ENCODE assay signal across 1 cellular context in the genomic region with DNA sequence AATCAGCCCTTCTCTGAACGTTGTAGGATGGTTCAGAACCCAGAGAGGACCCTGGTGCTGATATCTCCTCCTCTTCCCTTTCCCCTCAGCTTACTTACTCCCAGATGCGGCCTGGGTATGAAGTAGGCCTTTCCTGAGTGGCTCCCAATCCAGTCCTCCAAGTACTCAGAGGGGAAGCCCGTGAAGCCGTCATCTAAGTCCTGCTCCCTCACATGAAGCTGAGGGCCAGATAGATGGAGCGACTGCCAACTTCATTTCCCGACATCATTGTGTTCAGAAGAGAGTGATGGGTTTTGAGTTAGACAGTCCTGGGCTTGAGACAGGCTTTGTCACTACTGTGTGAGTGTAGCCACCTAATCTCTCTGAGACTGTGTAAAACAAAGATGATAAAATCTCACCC.
TF ChIP-seq lines count a peak whose summit lies in the region.

No MANE protein-coding gene starts in this region.

TF ChIP-seq in GM12878, 131 proteins besides CTCF, POLR2A, EP300 and RAD21 (continued from another document):
- TF ChIP-seq, protein P1, sequence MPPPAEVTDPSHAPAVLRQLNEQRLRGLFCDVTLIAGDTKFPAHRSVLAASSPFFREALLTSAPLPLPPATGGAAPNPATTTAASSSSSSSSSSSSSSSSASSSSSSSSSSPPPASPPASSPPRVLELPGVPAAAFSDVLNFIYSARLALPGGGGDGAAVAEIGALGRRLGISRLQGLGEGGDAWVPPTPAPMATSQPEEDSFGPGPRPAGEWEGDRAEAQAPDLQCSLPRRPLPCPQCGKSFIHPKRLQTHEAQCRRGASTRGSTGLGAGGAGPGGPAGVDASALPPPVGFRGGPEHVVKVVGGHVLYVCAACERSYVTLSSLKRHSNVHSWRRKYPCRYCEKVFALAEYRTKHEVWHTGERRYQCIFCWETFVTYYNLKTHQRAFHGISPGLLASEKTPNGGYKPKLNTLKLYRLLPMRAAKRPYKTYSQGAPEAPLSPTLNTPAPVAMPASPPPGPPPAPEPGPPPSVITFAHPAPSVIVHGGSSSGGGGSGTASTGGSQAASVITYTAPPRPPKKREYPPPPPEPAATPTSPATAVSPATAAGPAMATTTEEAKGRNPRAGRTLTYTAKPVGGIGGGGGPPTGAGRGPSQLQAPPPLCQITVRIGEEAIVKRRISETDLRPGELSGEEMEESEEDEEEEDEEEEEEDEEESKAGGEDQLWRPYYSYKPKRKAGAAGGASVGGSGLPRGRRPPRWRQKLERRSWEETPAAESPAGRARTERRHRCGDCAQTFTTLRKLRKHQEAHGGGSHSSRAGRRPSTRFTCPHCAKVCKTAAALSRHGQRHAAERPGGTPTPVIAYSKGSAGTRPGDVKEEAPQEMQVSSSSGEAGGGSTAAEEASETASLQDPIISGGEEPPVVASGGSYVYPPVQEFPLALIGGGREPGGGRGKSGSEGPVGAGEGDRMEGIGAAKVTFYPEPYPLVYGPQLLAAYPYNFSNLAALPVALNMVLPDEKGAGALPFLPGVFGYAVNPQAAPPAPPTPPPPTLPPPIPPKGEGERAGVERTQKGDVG (CRISPR knock-in tag; IDR thresholded peaks at IDR 0.05): no peak
- no peak for TF ChIP-seq TBL1XR1 (IDR thresholded peaks at IDR 0.05; ENCODE audit: low read depth, low read length)
- TF ChIP-seq NR2C2 (IDR thresholded peaks at IDR 0.05; ENCODE audit: borderline replicate concordance, control insufficient read depth, insufficient read length, low read depth): no peak
- no peak for TF ChIP-seq NFXL1 (IDR thresholded peaks at IDR 0.05; ENCODE audit: borderline replicate concordance)
- no peak for TF ChIP-seq SMAD1 (IDR thresholded peaks at IDR 0.05; ENCODE audit: low read depth, partially characterized antibody)
- TF ChIP-seq, protein P2, sequence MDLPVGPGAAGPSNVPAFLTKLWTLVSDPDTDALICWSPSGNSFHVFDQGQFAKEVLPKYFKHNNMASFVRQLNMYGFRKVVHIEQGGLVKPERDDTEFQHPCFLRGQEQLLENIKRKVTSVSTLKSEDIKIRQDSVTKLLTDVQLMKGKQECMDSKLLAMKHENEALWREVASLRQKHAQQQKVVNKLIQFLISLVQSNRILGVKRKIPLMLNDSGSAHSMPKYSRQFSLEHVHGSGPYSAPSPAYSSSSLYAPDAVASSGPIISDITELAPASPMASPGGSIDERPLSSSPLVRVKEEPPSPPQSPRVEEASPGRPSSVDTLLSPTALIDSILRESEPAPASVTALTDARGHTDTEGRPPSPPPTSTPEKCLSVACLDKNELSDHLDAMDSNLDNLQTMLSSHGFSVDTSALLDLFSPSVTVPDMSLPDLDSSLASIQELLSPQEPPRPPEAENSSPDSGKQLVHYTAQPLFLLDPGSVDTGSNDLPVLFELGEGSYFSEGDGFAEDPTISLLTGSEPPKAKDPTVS (IDR thresholded peaks at IDR 0.05; ENCODE audit: low read depth, low read length): no peak
- TF ChIP-seq RFX5 (IDR thresholded peaks at IDR 0.05; ENCODE audit: low read depth, low read length): no peak
- TF ChIP-seq CEBPB (IDR thresholded peaks at IDR 0.05; ENCODE audit: borderline replicate concordance in 1 of 2, low read depth in 2 of 2, low read length in 2 of 2): no peak
TF ChIP-seq in GM12878: peak in this region for 0.
